ENCODE assay signal across 8 cellular contexts in genomic region chr2:39321056-39322035, GRCh38.
A peak's percentile ranks its signal among the peaks of the same experiment; 100 is the strongest.
DNase-seq lines count a peak whose midpoint lies in the region; ATAC-seq and TF ChIP-seq lines count a peak whose summit lies in the region.
"Not testable (repeated sequence)": the region's sequence is repeated elsewhere in the genome, so short reads cannot be mapped to it uniquely, and the experiment has no call there.

No MANE protein-coding gene starts in this region.

- H3K36me3 Mint-ChIP-seq in activated T-helper 17 cell treated with anti-CD3 and anti-CD28 coated beads, Interleukin-2, amount 50 U/mL, for 72 hours (ENCODE audit: low read depth) = peaks cover 15% of the 10 kb centered on the region
- not testable (repeated sequence) for H3K36me3 Mint-ChIP-seq in glutamatergic neuron (ENCODE audit: unreplicated experiment)

- H3K9me3 ChIP-seq in A673 (ENCODE audit: low read depth, low read length, poor library complexity, severe bottlenecking); lung (ENCODE audit: control insufficient read depth in 2 of 2, insufficient read depth in 1 of 2, low read length in 1 of 2); thyroid gland: not testable (repeated sequence)

- H3K27me3 ChIP-seq in A673 (replicated peaks; ENCODE audit: insufficient read depth, low read depth, low read length, poor library complexity); lung (ENCODE audit: control insufficient read depth, insufficient read depth); thyroid gland: not testable (repeated sequence)

- TF ChIP-seq CTCF in A673 (conservative IDR thresholded peaks at IDR 0.05; ENCODE audit: low read depth, low read length); glutamatergic neuron (IDR thresholded peaks at IDR 0.05; ENCODE audit: partially characterized antibody, unreplicated experiment); lung (IDR thresholded peaks at IDR 0.05; ENCODE audit: control extremely low read depth, extremely low read depth); thyroid gland (IDR thresholded peaks at IDR 0.05): not testable (repeated sequence)

- not testable (repeated sequence) for H3K4me1 Mint-ChIP-seq in activated T-helper 17 cell treated with anti-CD3 and anti-CD28 coated beads, Interleukin-2, amount 50 U/mL, for 72 hours
- peaks cover 23% of the 10 kb centered on the region for H3K4me1 Mint-ChIP-seq in glutamatergic neuron (ENCODE audit: low read depth, unreplicated experiment)

- H3K27ac Mint-ChIP-seq in activated T-helper 17 cell treated with anti-CD3 and anti-CD28 coated beads, Interleukin-2, amount 50 U/mL, for 72 hours = peak overlapping the region; percentile 5
- peak overlapping the region; percentile 73 for H3K27ac Mint-ChIP-seq in glutamatergic neuron (ENCODE audit: unreplicated experiment)

- CTCF ChIA-PET in A673 (lab: Charles Lee) = not testable (repeated sequence)

- H3K4me3 ChIP-seq in A673 (ENCODE audit: low read depth, low read length, poor library complexity, severe bottlenecking); lung; thyroid gland (replicated peaks in 1 of 3): not testable (repeated sequence)

- POLR2A ChIA-PET in A673 (lab: Charles Lee; ENCODE audit: low non-redundant PET) = not testable (repeated sequence)

- not testable (repeated sequence) for BruUV-seq in A673 (replicated peaks; lab: Mats Ljungman, UMichigan)

- intact Hi-C loops in A673 (cut with micrococcal nuclease; ENCODE audit: unreplicated experiment); thyroid gland (cut with DNase I): not testable (repeated sequence)

- 78 to 89% methylated on average over 13 to 15 of the region's 16 CpGs for WGBS in lung, 2 donors
- WGBS in thyroid gland, 2 donors = 67 to 79% methylated on average over 16 of the region's 16 CpGs

- H3K27ac ChIP-seq in A673 (ENCODE audit: low read depth, low read length, poor library complexity, severe bottlenecking); lung (ENCODE audit: low read depth in 1 of 2, low read length in 1 of 2); thyroid gland: not testable (repeated sequence)

- not testable (repeated sequence) for H3K9me3 Mint-ChIP-seq in activated T-helper 17 cell treated with anti-CD3 and anti-CD28 coated beads, Interleukin-2, amount 50 U/mL, for 72 hours; glutamatergic neuron (ENCODE audit: unreplicated experiment)

- not testable (repeated sequence) for H3K27me3 Mint-ChIP-seq in activated T-helper 17 cell treated with anti-CD3 and anti-CD28 coated beads, Interleukin-2, amount 50 U/mL, for 72 hours; glutamatergic neuron (ENCODE audit: unreplicated experiment)

- not testable (repeated sequence) for H3K4me3 Mint-ChIP-seq in activated T-helper 17 cell treated with anti-CD3 and anti-CD28 coated beads, Interleukin-2, amount 50 U/mL, for 72 hours
- peak overlapping the region; percentile 23 for H3K4me3 Mint-ChIP-seq in glutamatergic neuron (ENCODE audit: unreplicated experiment)

- peak; percentile 18 for DNase-seq in A673 (ENCODE audit: low spot score)
- DNase-seq in MV-4-11 (lab: John Stamatoyannopoulos, UW) = peak; percentile 11
- peak; percentile 91 for DNase-seq in NCI-H82 (lab: John Stamatoyannopoulos, UW)
- DNase-seq in SK-N-DZ (ENCODE audit: low spot score) = peak; percentile 36
- DNase-seq in glutamatergic neuron = not testable (repeated sequence)
- DNase-seq in lung (ENCODE audit: low spot score) = peak; percentile 34
- DNase-seq in thyroid gland = peak; percentile 37

- TF ChIP-seq POLR2A in thyroid gland (IDR thresholded peaks at IDR 0.05) = not testable (repeated sequence)

- H3K36me3 ChIP-seq in A673 (ENCODE audit: insufficient read depth, low read length, poor library complexity, severe bottlenecking); lung (ENCODE audit: control insufficient read depth in 2 of 2, insufficient read depth in 2 of 2, low read length in 2 of 2); thyroid gland: not testable (repeated sequence)

- not testable (repeated sequence) for H3K4me1 ChIP-seq in A673 (ENCODE audit: insufficient read depth, low read length, poor library complexity, severe bottlenecking); lung (ENCODE audit: control insufficient read depth in 2 of 2, insufficient read depth in 2 of 2, low read length in 2 of 2)
- H3K4me1 ChIP-seq in thyroid gland = peaks cover 6 to 16% of the 10 kb centered on the region in 2 donors

- ATAC-seq in activated T-helper 17 cell treated with anti-CD3 and anti-CD28 coated beads, Interleukin-2, amount 50 U/mL, for 72 hours (replicated peaks); lung (ENCODE audit: insufficient read depth, low FRiP score): not testable (repeated sequence)
